8 cellular contexts compared by ENCODE assay signal in genomic region chr11:43825217-43825816, GRCh38. TPM values are rescaled to one million over a fixed set of nuclear protein-coding genes. Genes with fewer than 3 reads are reported as not detected.
A peak's percentile ranks its signal among the peaks of the same experiment; 100 is the strongest.
DNase-seq lines count a peak whose midpoint lies in the region; ATAC-seq, FAIRE-seq and TF ChIP-seq lines count a peak whose summit lies in the region.

No MANE protein-coding gene starts in this region.

- no peaks in the 10 kb centered on the region for H3K79me2 ChIP-seq in H1 (ENCODE audit: control insufficient read depth in 1 of 2, insufficient read depth in 2 of 2, low read length in 2 of 2)

- no peak overlapping the region for H3K4ac ChIP-seq in H1 (replicated peaks; ENCODE audit: insufficient read length, low read depth, low read length)

- H3K56ac ChIP-seq in H1 (replicated peaks; ENCODE audit: insufficient read length, low read depth, low read length), result no peak overlapping the region

- H2BK15ac ChIP-seq in H1 (ENCODE audit: low read length), result no peak overlapping the region

- H3K4me2 ChIP-seq in H1 (ENCODE audit: insufficient read depth in 1 of 2, low read depth in 2 of 2, low read length in 2 of 2), result no peak overlapping the region

- H3K4me3 Mint-ChIP-seq in natural killer cell (no peak overlapping the region), progenitor cell of endocrine pancreas (ENCODE audit: low read depth) (no peak overlapping the region)
- H3K4me3 Mint-ChIP-seq in natural killer cell treated with Interleukin-12 subunit alpha and Interleukin-12 subunit beta and Interleukin-15 and Interleukin-18, amount 100 ng/mL, for 72 hours, result no peak overlapping the region

- peaks cover 0 to 1% (median 0%) of the 10 kb centered on the region in 4 experiments; a peak in 1 of 7 replicates for H3K27me3 ChIP-seq in H1 (replicated peaks in 1 of 4; ENCODE audit: control insufficient read depth in 3 of 4, extremely low read depth in 1 of 4, insufficient read depth in 3 of 4, low read length in 3 of 4)

- H2BK12ac ChIP-seq in H1 (ENCODE audit: low read depth, low read length), result no peak overlapping the region

- no peak overlapping the region for H3K23ac ChIP-seq in H1 (ENCODE audit: insufficient read length)

- peaks cover 0 to 4% (median 0%) of the 10 kb centered on the region in 4 experiments; a peak in 1 of 8 replicates for H3K36me3 ChIP-seq in H1 (ENCODE audit: control insufficient read depth in 2 of 4, insufficient read depth in 4 of 4, low read length in 3 of 4)

- TF ChIP-seq RAD21 in H1 (IDR thresholded peaks at IDR 0.05 in 1 of 2, conservative IDR thresholded peaks at IDR 0.05 in 1 of 2; ENCODE audit: low read depth in 2 of 2, low read length in 2 of 2), result peak; percentile 41 to 53

- H3K27me3 Mint-ChIP-seq in natural killer cell (ENCODE audit: low read depth in 2 of 2) (no peaks in the 10 kb centered on the region), progenitor cell of endocrine pancreas (no peaks in the 10 kb centered on the region)
- H3K27me3 Mint-ChIP-seq in natural killer cell treated with Interleukin-12 subunit alpha and Interleukin-12 subunit beta and Interleukin-15 and Interleukin-18, amount 100 ng/mL, for 72 hours, result no peaks in the 10 kb centered on the region

- no peak overlapping the region for H4K8ac ChIP-seq in H1 (ENCODE audit: extremely low read depth, insufficient read depth, low read length)

- H2BK20ac ChIP-seq in H1 (ENCODE audit: low read length), result no peak overlapping the region

- no peak overlapping the region for H3K9ac ChIP-seq in H1 (replicated peaks in 1 of 4; ENCODE audit: extremely low read depth in 1 of 4, low read depth in 3 of 4, low read length in 3 of 4)

- H2BK120ac ChIP-seq in H1 (replicated peaks; ENCODE audit: low read depth, low read length), result no peak overlapping the region

- DNase-seq in natural killer cell, result no peak
- DNase-seq in natural killer cell treated with Interleukin-12 subunit alpha and Interleukin-12 subunit beta and Interleukin-15 and Interleukin-18, amount 100 ng/mL, for 72 hours (ENCODE audit: low spot score), result no peak
- DNase-seq in NCI-H2171 treated with DMSO at 0.1 percent for 48 hours (lab: John Stamatoyannopoulos, UW), result peak; percentile 40
- no peak for DNase-seq in H1 (ENCODE audit: low read depth in 1 of 2, low spot score in 2 of 2)
- no peak for DNase-seq in progenitor cell of endocrine pancreas (ENCODE audit: low spot score, unreplicated experiment)
- no peak for DNase-seq in DMS153 treated with DMSO at 0.1 percent for 48 hours (lab: John Stamatoyannopoulos, UW; ENCODE audit: unreplicated experiment)
- DNase-seq in NCI-H128 (lab: John Stamatoyannopoulos, UW; ENCODE audit: unreplicated experiment), result no peak

- H3K79me1 ChIP-seq in H1 (ENCODE audit: low read depth, low read length), result no peaks in the 10 kb centered on the region

- TF ChIP-seq POLR2A in H1 (IDR thresholded peaks at IDR 0.05; ENCODE audit: control extremely low read depth in 1 of 2, low read depth in 2 of 2, low read length in 2 of 2), result no peak

- 85% methylated on average over 5 of the region's 5 CpGs; no CpG with 5 or more reads in 1 of the 2 experiments for WGBS in H1 (ENCODE audit: extremely low coverage in 1 of 2, insufficient coverage in 1 of 2, insufficient read length in 1 of 2, insufficient replicate concordance in 2 of 2, low coverage in 1 of 2, low lambda C conversion rate in 2 of 2, missing lambda C conversion rate in 1 of 2), 2 experiments

- H3K36me3 Mint-ChIP-seq in natural killer cell, result no peaks in the 10 kb centered on the region
- no peaks in the 10 kb centered on the region for H3K36me3 Mint-ChIP-seq in natural killer cell treated with Interleukin-12 subunit alpha and Interleukin-12 subunit beta and Interleukin-15 and Interleukin-18, amount 100 ng/mL, for 72 hours
- peaks cover 6% of the 10 kb centered on the region for H3K36me3 Mint-ChIP-seq in progenitor cell of endocrine pancreas (ENCODE audit: insufficient read depth)

- intact Hi-C loops in natural killer cell (cut with micrococcal nuclease), result loop anchor here (2.0 kb wide), 1 partner anchor 119 kb away; no protein-coding TSS in a partner anchor

- H3K9me3 Mint-ChIP-seq in natural killer cell (no peaks in the 10 kb centered on the region), progenitor cell of endocrine pancreas (ENCODE audit: low read depth) (no peaks in the 10 kb centered on the region)
- H3K9me3 Mint-ChIP-seq in natural killer cell treated with Interleukin-12 subunit alpha and Interleukin-12 subunit beta and Interleukin-15 and Interleukin-18, amount 100 ng/mL, for 72 hours, result no peaks in the 10 kb centered on the region

- CTCF ChIA-PET in H1 (lab: Charles Lee; ENCODE audit: partially characterized antibody), result interaction anchor here (0.7 to 3.9 kb wide), 23 partner anchors 10 to 356 kb away, joined by 3 to 50 read pairs (median 5); no protein-coding TSS in a partner anchor

- ATAC-seq in natural killer cell, result no peak
- no peak for ATAC-seq in natural killer cell treated with Interleukin-12 subunit alpha and Interleukin-12 subunit beta and Interleukin-15 and Interleukin-18, amount 100 ng/mL, for 72 hours
- no peak for ATAC-seq in GM19023 (IDR thresholded peaks at IDR 0.05; ENCODE audit: unreplicated experiment)

- H3K4me3 ChIP-seq in H1 (ENCODE audit: extremely low read depth in 1 of 4, insufficient read depth in 2 of 4, low read depth in 3 of 4, low read length in 4 of 4), result no peak overlapping the region

- no peak overlapping the region for H3K27ac ChIP-seq in H1 (ENCODE audit: low read depth, low read length)

- peak; percentile 73 for TF ChIP-seq CTCF in natural killer cell (IDR thresholded peaks at IDR 0.05)
- peak in 2 of 3 experiments; percentile 49 to 66; a peak in 3 of 4 replicates for TF ChIP-seq CTCF in H1 (IDR thresholded peaks at IDR 0.05; ENCODE audit: control extremely low read depth in 1 of 3, insufficient read depth in 1 of 3, low read depth in 1 of 3, low read length in 3 of 3)
- peak; percentile 69 for TF ChIP-seq CTCF in progenitor cell of endocrine pancreas (IDR thresholded peaks at IDR 0.05; ENCODE audit: unreplicated experiment)

- no peak for TF ChIP-seq EP300 in H1 (IDR thresholded peaks at IDR 0.05; ENCODE audit: borderline replicate concordance in 1 of 2, low read depth in 2 of 2, low read length in 2 of 2)

- FAIRE-seq in H1 (lab: Jason Lieb, UNC), result peak; percentile 77

- no peak overlapping the region for H4K91ac ChIP-seq in H1 (replicated peaks; ENCODE audit: insufficient read length, low read length)

- H2AFZ ChIP-seq in H1 (ENCODE audit: low read length), result no peak overlapping the region

- no peaks in the 10 kb centered on the region for H3K9me3 ChIP-seq in H1 (ENCODE audit: insufficient read depth in 2 of 2, low read depth in 1 of 2, low read length in 1 of 2)

- no peak overlapping the region for H3K14ac ChIP-seq in H1 (ENCODE audit: insufficient read length)

- H3K4me1 Mint-ChIP-seq in natural killer cell (no peaks in the 10 kb centered on the region), progenitor cell of endocrine pancreas (ENCODE audit: low read depth) (no peaks in the 10 kb centered on the region)
- no peaks in the 10 kb centered on the region for H3K4me1 Mint-ChIP-seq in natural killer cell treated with Interleukin-12 subunit alpha and Interleukin-12 subunit beta and Interleukin-15 and Interleukin-18, amount 100 ng/mL, for 72 hours (ENCODE audit: low read depth in 2 of 2)

- H4K20me1 ChIP-seq in H1 (replicated peaks in 1 of 2; ENCODE audit: control insufficient read depth in 1 of 2, insufficient read depth in 2 of 2, low read length in 2 of 2), result no peaks in the 10 kb centered on the region

- H3K23me2 ChIP-seq in H1 (ENCODE audit: low read depth, low read length), result no peaks in the 10 kb centered on the region

- H3K4me1 ChIP-seq in H1 (replicated peaks in 1 of 4; ENCODE audit: control insufficient read depth in 3 of 4, insufficient read depth in 4 of 4, low read length in 3 of 4), result no peaks in the 10 kb centered on the region

- no peak overlapping the region for H4K5ac ChIP-seq in H1 (ENCODE audit: insufficient read length, low read depth, low read length)

- H3K18ac ChIP-seq in H1 (ENCODE audit: extremely low read depth, low read length), result no peak overlapping the region

- H3K27ac Mint-ChIP-seq in natural killer cell (no peak overlapping the region), progenitor cell of endocrine pancreas (peak overlapping the region; percentile 66)
- no peak overlapping the region for H3K27ac Mint-ChIP-seq in natural killer cell treated with Interleukin-12 subunit alpha and Interleukin-12 subunit beta and Interleukin-15 and Interleukin-18, amount 100 ng/mL, for 72 hours

- no peak overlapping the region for H2AK5ac ChIP-seq in H1 (ENCODE audit: low read depth, low read length)

- POLR2A ChIA-PET in H1 (lab: Charles Lee; ENCODE audit: partially characterized antibody), result interaction anchor here (1.6 kb wide), 1 partner anchor 145 kb away, joined by 3 read pairs; the partner anchor contains the start of gene HSD17B12

- no peak overlapping the region for H2BK5ac ChIP-seq in H1 (ENCODE audit: low read depth, low read length)

TF ChIP-seq in H1, 55 proteins besides CTCF, POLR2A, EP300 and RAD21 (continues in another document):
- TF ChIP-seq E2F6 (IDR thresholded peaks at IDR 0.05), result no peak
- no peak for TF ChIP-seq JUND (IDR thresholded peaks at IDR 0.05; ENCODE audit: low read length)
- TF ChIP-seq SP1 (IDR thresholded peaks at IDR 0.05; ENCODE audit: low read depth, low read length), result no peak
- TF ChIP-seq RNF2 (IDR thresholded peaks at IDR 0.05; ENCODE audit: borderline replicate concordance, low read depth, low read length, missing control alignments, poor library complexity, severe bottlenecking), result no peak
- TF ChIP-seq TCF12 (IDR thresholded peaks at IDR 0.05; ENCODE audit: low read depth, low read length), result no peak

RNA-seq across cellular contexts. Expression of gene ALKBH3, which starts 55.3 kb away (rescaled TPM):
- total RNA-seq in natural killer cell (10 to 100 TPM; 24.3 to 30.8 (median 29.6) TPM), progenitor cell of endocrine pancreas (19.8 and 22.0 TPM in 2 replicates)
- total RNA-seq in natural killer cell treated with Interleukin-12 subunit alpha and Interleukin-12 subunit beta and Interleukin-15 and Interleukin-18, amount 100 ng/mL, for 72 hours, result 10 to 100 TPM; 38.7 to 53.7 TPM
- 11.4 and 12.7 TPM in 2 replicates for total RNA-seq in H1 (2021; fragmentation: NEBNext Ultra II Directional; extraction: Animal tissue kit (Norgen Biotek cat#: 25700))
- polyA plus RNA-seq in H1 (2011; rRNA removed), result 6.2 and 10.5 TPM in 2 replicates
- polyA plus RNA-seq in H1 (2011; cell fraction: cytosol; rRNA removed), result 9.3 TPM
- 4.7 TPM for polyA plus RNA-seq in H1 (2011; cell fraction: nucleus; rRNA removed)
- polyA plus RNA-seq in H1 (2012, experiment 1 of 2), result 11.4 to 12.6 TPM (median 12.1 TPM) in 4 replicates
- 5.5 TPM for polyA plus RNA-seq in H1 (2012, experiment 2 of 2)
- polyA plus RNA-seq in H1 (2013, experiment 1 of 2), result 9.4 TPM
- polyA plus RNA-seq in H1 (2013, experiment 2 of 2), result 10.6 TPM
- 5.5 and 11.1 TPM in 2 replicates for polyA minus RNA-seq in H1 (2011; rRNA and poly(A)+ RNA removed)
- polyA minus RNA-seq in H1 (2011; cell fraction: cytosol; rRNA and poly(A)+ RNA removed), result 5.0 TPM
- polyA minus RNA-seq in H1 (2011; cell fraction: nucleus; rRNA and poly(A)+ RNA removed), result 6.3 TPM
